13 cellular contexts compared by ENCODE assay signal in the genomic region with DNA sequence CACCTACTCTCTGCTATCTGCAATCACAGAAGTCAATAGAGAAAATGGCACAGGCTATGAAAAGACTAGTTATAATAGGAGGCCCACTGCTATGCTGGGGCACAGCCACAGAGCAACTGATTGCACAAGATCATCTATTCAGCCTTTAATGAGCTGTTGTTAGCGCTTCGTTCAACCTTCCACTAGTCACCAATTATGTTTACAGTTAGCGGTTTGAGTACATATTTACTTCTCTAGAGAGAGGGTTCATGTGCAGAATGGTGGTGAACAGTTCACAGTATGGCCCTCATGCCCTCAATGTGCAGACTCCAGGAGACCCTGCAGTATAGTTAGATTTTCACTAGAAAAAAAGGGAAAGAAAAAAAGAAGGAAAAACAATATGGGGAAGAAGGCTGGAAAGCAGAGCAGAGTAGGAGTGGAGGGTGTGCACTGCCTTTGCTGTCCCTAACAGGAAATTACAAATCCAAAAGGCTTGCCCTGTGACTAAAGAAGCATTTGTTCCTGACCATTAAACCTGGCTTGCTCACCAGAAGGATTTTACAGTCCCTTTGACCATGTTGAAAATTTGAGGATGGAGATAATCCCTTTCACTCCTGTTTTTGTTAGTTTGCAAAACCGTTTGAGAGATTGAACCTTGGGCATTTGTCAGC.
DNase-seq lines count a peak whose midpoint lies in the region; ATAC-seq and TF ChIP-seq lines count a peak whose summit lies in the region.
"Had no signal": no experiment of that assay in that cellular context is flagged by ENCODE, and none has a peak within 500 bp of the region (broad histone marks: within the 10 kb centered on the region; RNA-seq: fewer than 3 reads in every experiment).

No MANE protein-coding gene starts in this region.

- in situ Hi-C loops in HAP-1 (cut with MboI; ENCODE audit: low sequenced_read_pairs) = loop anchor here (25.0 kb wide), 1 partner anchor 613 kb away; no protein-coding TSS in a partner anchor

- 56% methylated on average over 4 of the region's 4 CpGs for WGBS in smooth muscle cell (ENCODE audit: low lambda C conversion rate)

- no peak overlapping the region for H3K9ac ChIP-seq in smooth muscle cell (ENCODE audit: low read depth)

- no peak overlapping the region for H2AFZ ChIP-seq in smooth muscle cell (ENCODE audit: low read depth)

- H4K20me1 ChIP-seq in smooth muscle cell (ENCODE audit: low read depth) = no peaks in the 10 kb centered on the region

- DNase-seq in NCI-H2171 treated with DMSO at 0.1 percent for 48 hours (lab: John Stamatoyannopoulos, UW) = peak; percentile 76
- DNase-seq in NCI-H2171 (lab: John Stamatoyannopoulos, UW) = no peak
- DNase-seq in NCI-H748 (lab: John Stamatoyannopoulos, UW; ENCODE audit: unreplicated experiment) = peak; percentile 85
- DNase-seq in epithelial cell of prostate (ENCODE audit: low read depth, low spot score) = no peak
- no peak for DNase-seq in smooth muscle cell (lab: John Stamatoyannopoulos, UW; ENCODE audit: unreplicated experiment)
- no peak for DNase-seq in HAP-1 (ENCODE audit: low spot score in 2 of 2)
- no peak for DNase-seq in germinal center (ENCODE audit: low spot score)
- DNase-seq: activated CD4-positive, alpha-beta memory T cell treated with anti-CD3 and anti-CD28 coated beads, Interleukin-2, amount 10 ng/mL, durations not matched to agents 7 days and 5 days; activated naive CD8-positive, alpha-beta T cell treated with anti-CD3 and anti-CD28 coated beads, Interleukin-2, amount 10 ng/mL, durations not matched to agents 7 days and 5 days; effector memory CD8-positive, alpha-beta T cell; T-cell had no signal

- H3K4me3 ChIP-seq in smooth muscle cell (no peak overlapping the region), HAP-1 (no peak overlapping the region)
- H3K4me3 ChIP-seq: A549 had no signal

- no peak for TF ChIP-seq CTCF in smooth muscle cell (IDR thresholded peaks at IDR 0.05; ENCODE audit: borderline replicate concordance, insufficient read depth, poor library complexity, severe bottlenecking)

- H3K79me2 ChIP-seq in smooth muscle cell (ENCODE audit: low read depth) = no peaks in the 10 kb centered on the region

- no peak for ATAC-seq in HG03442 (IDR thresholded peaks at IDR 0.05; ENCODE audit: unreplicated experiment)
- ATAC-seq: A549; effector memory CD8-positive, alpha-beta T cell; T-cell had no signal

- peak overlapping the region; percentile 25 for H3K4me2 ChIP-seq in smooth muscle cell
- H3K4me2 ChIP-seq: A549 had no signal

- H3K9me3 ChIP-seq in smooth muscle cell (replicated peaks; ENCODE audit: low read depth) = peaks cover 8% of the 10 kb centered on the region
- no peaks in the 10 kb centered on the region for H3K9me3 ChIP-seq in HAP-1

- H3K36me3 ChIP-seq in smooth muscle cell (ENCODE audit: low read depth) (no peaks in the 10 kb centered on the region), HAP-1 (replicated peaks) (no peaks in the 10 kb centered on the region)

- H3K27ac ChIP-seq in epithelial cell of prostate = peak overlapping the region; percentile 1
- H3K27ac ChIP-seq in smooth muscle cell (ENCODE audit: low read depth) = peak overlapping the region; percentile 22
- H3K27ac ChIP-seq: A549 had no signal

- H3K27me3 ChIP-seq in smooth muscle cell (ENCODE audit: low read depth) (no peaks in the 10 kb centered on the region), HAP-1 (ENCODE audit: low read depth) (no peaks in the 10 kb centered on the region)

- no peaks in the 10 kb centered on the region for H3F3A ChIP-seq in smooth muscle cell (ENCODE audit: low read depth)

- H3K4me1 ChIP-seq in smooth muscle cell (ENCODE audit: low read depth) (peaks cover 8% of the 10 kb centered on the region), HAP-1 (no peaks in the 10 kb centered on the region)
- H3K4me1 ChIP-seq: A549 had no signal

Comparison
In these comparisons a context has a peak if more than half of its experiments do, and no peak if none do; other contexts are left out.
1. DNase-seq: peak in NCI-H2171 treated with DMSO at 0.1 percent for 48 hours (single experiment) and NCI-H748 (single experiment); none in NCI-H2171 (single experiment), epithelial cell of prostate (single experiment), smooth muscle cell (single experiment), HAP-1 (0 of 2) and germinal center (single experiment).